ENCODE assay signal across 10 cellular contexts in the genomic region with DNA sequence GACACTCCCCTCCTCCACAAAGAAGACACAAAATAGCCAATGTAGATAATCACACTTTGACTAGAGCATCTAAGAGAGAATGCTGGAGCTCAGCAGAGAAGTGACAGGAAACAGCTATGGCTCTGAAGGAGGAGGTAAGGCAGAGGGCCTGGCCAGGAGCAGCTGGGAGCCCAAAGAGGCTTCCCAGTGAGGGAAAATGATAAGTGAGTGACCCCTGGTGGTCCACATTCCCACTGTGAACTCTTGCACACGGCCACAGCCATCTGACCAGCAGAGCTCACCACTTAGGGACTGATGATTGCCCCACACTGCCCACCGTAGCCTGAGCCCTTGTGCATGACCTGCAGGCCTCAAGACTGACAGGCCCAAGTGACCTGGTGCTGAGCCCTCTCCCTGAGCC.
DNase-seq lines count a peak whose midpoint lies in the region; ATAC-seq and TF ChIP-seq lines count a peak whose summit lies in the region.
"Had no signal": no experiment of that assay in that cellular context is flagged by ENCODE, and none has a peak within 500 bp of the region (broad histone marks: within the 10 kb centered on the region; RNA-seq: fewer than 3 reads in every experiment).

No MANE protein-coding gene starts in this region.

- ATAC-seq in GM18907 (IDR thresholded peaks at IDR 0.05; ENCODE audit: unreplicated experiment) (peak; percentile 84), HCT116 (peak; percentile 49)
- ATAC-seq: left lung had no signal

- no TSS peak for BruUV-seq in HCT116 (replicated peaks; lab: Mats Ljungman, UMichigan)

- no peaks in the 10 kb centered on the region for H3K9me2 ChIP-seq in HCT116 (ENCODE audit: insufficient read depth)

- TF ChIP-seq CTCF in HCT116 (IDR thresholded peaks at IDR 0.05 in 2 of 3, conservative IDR thresholded peaks at IDR 0.05 in 1 of 3; ENCODE audit: borderline replicate concordance in 1 of 3, insufficient read depth in 1 of 3, low read depth in 2 of 3, low read length in 2 of 3) (peak in 1 of 3 experiments; percentile 19; a peak in 2 of 6 replicates), progenitor cell of endocrine pancreas (IDR thresholded peaks at IDR 0.05; ENCODE audit: unreplicated experiment) (peak; percentile 43)

- TF ChIP-seq POLR2A in HCT116 (IDR thresholded peaks at IDR 0.05; ENCODE audit: borderline replicate concordance, extremely low read depth, insufficient read depth, insufficient read length): no peak

- no peak overlapping the region for H3K9ac ChIP-seq in HCT116 (ENCODE audit: low read length)

- no peaks in the 10 kb centered on the region for H3K79me2 ChIP-seq in HCT116 (ENCODE audit: insufficient read depth, low read length)

- H3K4me1 ChIP-seq in HCT116 (ENCODE audit: control insufficient read depth in 1 of 2, insufficient read depth in 2 of 2, low read length in 2 of 2): no peaks in the 10 kb centered on the region
- H3K4me1 ChIP-seq: left lung had no signal

- H3K36me3 Mint-ChIP-seq in progenitor cell of endocrine pancreas (ENCODE audit: insufficient read depth): no peaks in the 10 kb centered on the region

- POLR2A ChIA-PET in HCT116 (lab: Charles Lee): no interaction called here

- RAD21 ChIA-PET in HCT116 (lab: Charles Lee; ENCODE audit: low non-redundant PET in 1 of 2, low total read pairs in 2 of 2, uncharacterized antibody in 2 of 2, unreplicated experiment in 2 of 2): no interaction called here

- H3K27ac Mint-ChIP-seq in progenitor cell of endocrine pancreas: no peak overlapping the region

- peak; percentile 36 for TF ChIP-seq RAD21 in HCT116 (IDR thresholded peaks at IDR 0.05; ENCODE audit: low read depth)
- peak; percentile 22; the same call in 1 of the 2 replicates for TF ChIP-seq RAD21 in Ishikawa (IDR thresholded peaks at IDR 0.05; ENCODE audit: low read depth)

- no peak overlapping the region for H3K4me3 ChIP-seq in HCT116 (replicated peaks in 1 of 2; ENCODE audit: low read depth in 1 of 2, low read length in 2 of 2)
- H3K4me3 ChIP-seq: left lung had no signal

- H3K4me1 Mint-ChIP-seq in progenitor cell of endocrine pancreas (ENCODE audit: low read depth): no peaks in the 10 kb centered on the region

- H4K20me1 ChIP-seq in HCT116 (ENCODE audit: insufficient read depth): no peaks in the 10 kb centered on the region

- DNase-seq in HCT116 (ENCODE audit: low read depth, low spot score) (no peak), progenitor cell of endocrine pancreas (ENCODE audit: low spot score, unreplicated experiment) (no peak), ureter (ENCODE audit: low spot score) (no peak), NCI-H1105 treated with DMSO at 0.1 percent for 48 hours (lab: John Stamatoyannopoulos, UW) (no peak), NCI-H345 treated with DMSO at 0.1 percent for 48 hours (lab: John Stamatoyannopoulos, UW; ENCODE audit: unreplicated experiment) (no peak)
- DNase-seq: left lung; NCI-H345; stimulated activated naive CD4-positive, alpha-beta T cell treated with Interleukin-2 at 50 U/mL for 16 hours had no signal

- H3K36me3 ChIP-seq in HCT116 (ENCODE audit: control insufficient read depth in 1 of 2, insufficient read depth in 2 of 2, low read length in 2 of 2): no peaks in the 10 kb centered on the region
- H3K36me3 ChIP-seq: left lung had no signal

- no peak overlapping the region for H3K4me2 ChIP-seq in HCT116 (ENCODE audit: low read length)

- CTCF ChIA-PET in HCT116 (lab: Charles Lee): interaction anchor here (0.5 kb wide), 1 partner anchor 248 kb away, joined by 3 read pairs; no protein-coding TSS in a partner anchor

- intact Hi-C loops in HCT116 (cut with micrococcal nuclease): no loop called here

- H3K27me3 Mint-ChIP-seq in progenitor cell of endocrine pancreas: no peaks in the 10 kb centered on the region

- H3K9me3 ChIP-seq in HCT116 (ENCODE audit: control insufficient read depth in 1 of 2, insufficient read depth in 1 of 2, low read depth in 1 of 2, low read length in 2 of 2): no peaks in the 10 kb centered on the region

- H3K27me3 ChIP-seq in HCT116 (ENCODE audit: insufficient read depth, low read length): no peaks in the 10 kb centered on the region
- H3K27me3 ChIP-seq: left lung had no signal

- no peak overlapping the region for H2AFZ ChIP-seq in HCT116 (ENCODE audit: low read depth, low read length, poor library complexity, severe bottlenecking)

- no peaks in the 10 kb centered on the region for H3K9me3 Mint-ChIP-seq in progenitor cell of endocrine pancreas (ENCODE audit: low read depth)

- H3K4me3 Mint-ChIP-seq in progenitor cell of endocrine pancreas (ENCODE audit: low read depth): no peak overlapping the region

- no peak for TF ChIP-seq EP300 in Ishikawa (IDR thresholded peaks at IDR 0.05; ENCODE audit: borderline replicate concordance)

- H3K27ac ChIP-seq in HCT116 (ENCODE audit: low read depth, low read length): no peak overlapping the region
- H3K27ac ChIP-seq: left lung had no signal

TF ChIP-seq in HCT116, 20 proteins besides CTCF, POLR2A, EP300 and RAD21 (continues in another document):
- TF ChIP-seq, protein P1, sequence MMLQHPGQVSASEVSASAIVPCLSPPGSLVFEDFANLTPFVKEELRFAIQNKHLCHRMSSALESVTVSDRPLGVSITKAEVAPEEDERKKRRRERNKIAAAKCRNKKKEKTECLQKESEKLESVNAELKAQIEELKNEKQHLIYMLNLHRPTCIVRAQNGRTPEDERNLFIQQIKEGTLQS (IDR thresholded peaks at IDR 0.05): no peak
- TF ChIP-seq ZNF274 (IDR thresholded peaks at IDR 0.05; ENCODE audit: low read depth, low read length) (no peak), EGR1 (IDR thresholded peaks at IDR 0.05; ENCODE audit: low read depth) (no peak), EZH2phosphoT487 (IDR thresholded peaks at IDR 0.05; ENCODE audit: borderline replicate concordance) (no peak), SP1 (IDR thresholded peaks at IDR 0.05; ENCODE audit: low read depth) (no peak), JUND (IDR thresholded peaks at IDR 0.05) (no peak), CEBPB (IDR thresholded peaks at IDR 0.05; ENCODE audit: low read depth) (no peak), POLR2AphosphoS5 (IDR thresholded peaks at IDR 0.05; ENCODE audit: low read depth, low read length) (no peak), YY1 (IDR thresholded peaks at IDR 0.05; ENCODE audit: extremely low read depth, insufficient replicate concordance, low read depth, low read length) (no peak)
- TF ChIP-seq, protein P2, sequence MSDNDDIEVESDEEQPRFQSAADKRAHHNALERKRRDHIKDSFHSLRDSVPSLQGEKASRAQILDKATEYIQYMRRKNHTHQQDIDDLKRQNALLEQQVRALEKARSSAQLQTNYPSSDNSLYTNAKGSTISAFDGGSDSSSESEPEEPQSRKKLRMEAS (IDR thresholded peaks at IDR 0.05): no peak
- TF ChIP-seq, protein P3, sequence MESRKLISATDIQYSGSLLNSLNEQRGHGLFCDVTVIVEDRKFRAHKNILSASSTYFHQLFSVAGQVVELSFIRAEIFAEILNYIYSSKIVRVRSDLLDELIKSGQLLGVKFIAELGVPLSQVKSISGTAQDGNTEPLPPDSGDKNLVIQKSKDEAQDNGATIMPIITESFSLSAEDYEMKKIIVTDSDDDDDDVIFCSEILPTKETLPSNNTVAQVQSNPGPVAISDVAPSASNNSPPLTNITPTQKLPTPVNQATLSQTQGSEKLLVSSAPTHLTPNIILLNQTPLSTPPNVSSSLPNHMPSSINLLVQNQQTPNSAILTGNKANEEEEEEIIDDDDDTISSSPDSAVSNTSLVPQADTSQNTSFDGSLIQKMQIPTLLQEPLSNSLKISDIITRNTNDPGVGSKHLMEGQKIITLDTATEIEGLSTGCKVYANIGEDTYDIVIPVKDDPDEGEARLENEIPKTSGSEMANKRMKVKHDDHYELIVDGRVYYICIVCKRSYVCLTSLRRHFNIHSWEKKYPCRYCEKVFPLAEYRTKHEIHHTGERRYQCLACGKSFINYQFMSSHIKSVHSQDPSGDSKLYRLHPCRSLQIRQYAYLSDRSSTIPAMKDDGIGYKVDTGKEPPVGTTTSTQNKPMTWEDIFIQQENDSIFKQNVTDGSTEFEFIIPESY (IDR thresholded peaks at IDR 0.05; ENCODE audit: extremely low read depth, insufficient replicate concordance, low read length): no peak

TF ChIP-seq in Ishikawa, 13 proteins besides CTCF, POLR2A, EP300 and RAD21:
- TF ChIP-seq YY1 (IDR thresholded peaks at IDR 0.05; ENCODE audit: low read depth) (no peak), CREB1 (IDR thresholded peaks at IDR 0.05; ENCODE audit: low read depth) (no peak), TCF12 (IDR thresholded peaks at IDR 0.05; ENCODE audit: low read depth) (no peak), FOXM1 (IDR thresholded peaks at IDR 0.05; ENCODE audit: borderline replicate concordance, low read depth) (no peak), NFIC (IDR thresholded peaks at IDR 0.05) (no peak)
- TF ChIP-seq, protein P4, sequence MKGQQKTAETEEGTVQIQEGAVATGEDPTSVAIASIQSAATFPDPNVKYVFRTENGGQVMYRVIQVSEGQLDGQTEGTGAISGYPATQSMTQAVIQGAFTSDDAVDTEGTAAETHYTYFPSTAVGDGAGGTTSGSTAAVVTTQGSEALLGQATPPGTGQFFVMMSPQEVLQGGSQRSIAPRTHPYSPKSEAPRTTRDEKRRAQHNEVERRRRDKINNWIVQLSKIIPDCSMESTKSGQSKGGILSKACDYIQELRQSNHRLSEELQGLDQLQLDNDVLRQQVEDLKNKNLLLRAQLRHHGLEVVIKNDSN (IDR thresholded peaks at IDR 0.05): no peak
- TF ChIP-seq, protein P2 (IDR thresholded peaks at IDR 0.05): no peak
